1 cellular context compared by ENCODE assay signal in the genomic region with DNA sequence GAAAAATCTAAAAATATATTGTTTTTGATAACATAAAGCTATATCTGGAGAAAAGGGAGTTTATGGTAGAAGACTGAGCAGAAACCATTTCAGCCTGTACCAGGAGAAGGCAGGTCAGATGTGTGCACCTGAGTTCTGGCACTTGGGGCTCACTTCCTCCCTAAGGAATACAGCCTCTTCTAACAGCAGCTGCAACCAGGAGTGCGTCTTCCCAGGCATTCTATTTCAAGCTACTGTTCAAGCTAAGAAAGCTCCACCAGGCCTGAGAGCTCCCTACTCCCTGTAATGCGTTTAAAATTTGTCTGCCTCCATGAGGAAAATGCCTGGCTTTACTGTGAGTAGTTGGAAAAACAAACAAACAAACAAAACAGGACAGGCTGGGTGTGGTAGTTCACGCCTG.
TF ChIP-seq lines count a peak whose summit lies in the region.

No MANE protein-coding gene starts in this region.

TF ChIP-seq in WTC11, 78 proteins besides CTCF, POLR2A, EP300 and RAD21 (continued from another document):
- TF ChIP-seq, protein P1, sequence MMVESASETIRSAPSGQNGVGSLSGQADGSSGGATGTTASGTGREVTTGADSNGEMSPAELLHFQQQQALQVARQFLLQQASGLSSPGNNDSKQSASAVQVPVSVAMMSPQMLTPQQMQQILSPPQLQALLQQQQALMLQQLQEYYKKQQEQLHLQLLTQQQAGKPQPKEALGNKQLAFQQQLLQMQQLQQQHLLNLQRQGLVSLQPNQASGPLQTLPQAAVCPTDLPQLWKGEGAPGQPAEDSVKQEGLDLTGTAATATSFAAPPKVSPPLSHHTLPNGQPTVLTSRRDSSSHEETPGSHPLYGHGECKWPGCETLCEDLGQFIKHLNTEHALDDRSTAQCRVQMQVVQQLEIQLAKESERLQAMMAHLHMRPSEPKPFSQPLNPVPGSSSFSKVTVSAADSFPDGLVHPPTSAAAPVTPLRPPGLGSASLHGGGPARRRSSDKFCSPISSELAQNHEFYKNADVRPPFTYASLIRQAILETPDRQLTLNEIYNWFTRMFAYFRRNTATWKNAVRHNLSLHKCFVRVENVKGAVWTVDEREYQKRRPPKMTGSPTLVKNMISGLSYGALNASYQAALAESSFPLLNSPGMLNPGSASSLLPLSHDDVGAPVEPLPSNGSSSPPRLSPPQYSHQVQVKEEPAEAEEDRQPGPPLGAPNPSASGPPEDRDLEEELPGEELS (CRISPR knock-in tag; IDR thresholded peaks at IDR 0.05), result no peak
- TF ChIP-seq OVOL2 (CRISPR knock-in tag; IDR thresholded peaks at IDR 0.05; ENCODE audit: borderline replicate concordance) (no peak), FOXK1 (CRISPR knock-in tag; IDR thresholded peaks at IDR 0.05) (no peak), ZNF317 (CRISPR knock-in tag; IDR thresholded peaks at IDR 0.05; ENCODE audit: borderline replicate concordance, low read depth) (no peak), TCF7 (CRISPR knock-in tag; IDR thresholded peaks at IDR 0.05; ENCODE audit: low read depth) (no peak), NFE2L1 (CRISPR knock-in tag; IDR thresholded peaks at IDR 0.05) (no peak), ATF1 (CRISPR knock-in tag; IDR thresholded peaks at IDR 0.05) (no peak), ETV6 (CRISPR knock-in tag; IDR thresholded peaks at IDR 0.05) (no peak), SMAD4 (CRISPR knock-in tag; IDR thresholded peaks at IDR 0.05) (no peak), MXD4 (CRISPR knock-in tag; IDR thresholded peaks at IDR 0.05; ENCODE audit: borderline replicate concordance) (no peak)
- TF ChIP-seq, protein P2, sequence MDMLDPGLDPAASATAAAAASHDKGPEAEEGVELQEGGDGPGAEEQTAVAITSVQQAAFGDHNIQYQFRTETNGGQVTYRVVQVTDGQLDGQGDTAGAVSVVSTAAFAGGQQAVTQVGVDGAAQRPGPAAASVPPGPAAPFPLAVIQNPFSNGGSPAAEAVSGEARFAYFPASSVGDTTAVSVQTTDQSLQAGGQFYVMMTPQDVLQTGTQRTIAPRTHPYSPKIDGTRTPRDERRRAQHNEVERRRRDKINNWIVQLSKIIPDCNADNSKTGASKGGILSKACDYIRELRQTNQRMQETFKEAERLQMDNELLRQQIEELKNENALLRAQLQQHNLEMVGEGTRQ (CRISPR knock-in tag; IDR thresholded peaks at IDR 0.05), result no peak
- TF ChIP-seq, protein P3, sequence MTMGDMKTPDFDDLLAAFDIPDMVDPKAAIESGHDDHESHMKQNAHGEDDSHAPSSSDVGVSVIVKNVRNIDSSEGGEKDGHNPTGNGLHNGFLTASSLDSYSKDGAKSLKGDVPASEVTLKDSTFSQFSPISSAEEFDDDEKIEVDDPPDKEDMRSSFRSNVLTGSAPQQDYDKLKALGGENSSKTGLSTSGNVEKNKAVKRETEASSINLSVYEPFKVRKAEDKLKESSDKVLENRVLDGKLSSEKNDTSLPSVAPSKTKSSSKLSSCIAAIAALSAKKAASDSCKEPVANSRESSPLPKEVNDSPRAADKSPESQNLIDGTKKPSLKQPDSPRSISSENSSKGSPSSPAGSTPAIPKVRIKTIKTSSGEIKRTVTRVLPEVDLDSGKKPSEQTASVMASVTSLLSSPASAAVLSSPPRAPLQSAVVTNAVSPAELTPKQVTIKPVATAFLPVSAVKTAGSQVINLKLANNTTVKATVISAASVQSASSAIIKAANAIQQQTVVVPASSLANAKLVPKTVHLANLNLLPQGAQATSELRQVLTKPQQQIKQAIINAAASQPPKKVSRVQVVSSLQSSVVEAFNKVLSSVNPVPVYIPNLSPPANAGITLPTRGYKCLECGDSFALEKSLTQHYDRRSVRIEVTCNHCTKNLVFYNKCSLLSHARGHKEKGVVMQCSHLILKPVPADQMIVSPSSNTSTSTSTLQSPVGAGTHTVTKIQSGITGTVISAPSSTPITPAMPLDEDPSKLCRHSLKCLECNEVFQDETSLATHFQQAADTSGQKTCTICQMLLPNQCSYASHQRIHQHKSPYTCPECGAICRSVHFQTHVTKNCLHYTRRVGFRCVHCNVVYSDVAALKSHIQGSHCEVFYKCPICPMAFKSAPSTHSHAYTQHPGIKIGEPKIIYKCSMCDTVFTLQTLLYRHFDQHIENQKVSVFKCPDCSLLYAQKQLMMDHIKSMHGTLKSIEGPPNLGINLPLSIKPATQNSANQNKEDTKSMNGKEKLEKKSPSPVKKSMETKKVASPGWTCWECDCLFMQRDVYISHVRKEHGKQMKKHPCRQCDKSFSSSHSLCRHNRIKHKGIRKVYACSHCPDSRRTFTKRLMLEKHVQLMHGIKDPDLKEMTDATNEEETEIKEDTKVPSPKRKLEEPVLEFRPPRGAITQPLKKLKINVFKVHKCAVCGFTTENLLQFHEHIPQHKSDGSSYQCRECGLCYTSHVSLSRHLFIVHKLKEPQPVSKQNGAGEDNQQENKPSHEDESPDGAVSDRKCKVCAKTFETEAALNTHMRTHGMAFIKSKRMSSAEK (CRISPR knock-in tag; IDR thresholded peaks at IDR 0.05; ENCODE audit: borderline replicate concordance), result no peak
- TF ChIP-seq, protein P4, sequence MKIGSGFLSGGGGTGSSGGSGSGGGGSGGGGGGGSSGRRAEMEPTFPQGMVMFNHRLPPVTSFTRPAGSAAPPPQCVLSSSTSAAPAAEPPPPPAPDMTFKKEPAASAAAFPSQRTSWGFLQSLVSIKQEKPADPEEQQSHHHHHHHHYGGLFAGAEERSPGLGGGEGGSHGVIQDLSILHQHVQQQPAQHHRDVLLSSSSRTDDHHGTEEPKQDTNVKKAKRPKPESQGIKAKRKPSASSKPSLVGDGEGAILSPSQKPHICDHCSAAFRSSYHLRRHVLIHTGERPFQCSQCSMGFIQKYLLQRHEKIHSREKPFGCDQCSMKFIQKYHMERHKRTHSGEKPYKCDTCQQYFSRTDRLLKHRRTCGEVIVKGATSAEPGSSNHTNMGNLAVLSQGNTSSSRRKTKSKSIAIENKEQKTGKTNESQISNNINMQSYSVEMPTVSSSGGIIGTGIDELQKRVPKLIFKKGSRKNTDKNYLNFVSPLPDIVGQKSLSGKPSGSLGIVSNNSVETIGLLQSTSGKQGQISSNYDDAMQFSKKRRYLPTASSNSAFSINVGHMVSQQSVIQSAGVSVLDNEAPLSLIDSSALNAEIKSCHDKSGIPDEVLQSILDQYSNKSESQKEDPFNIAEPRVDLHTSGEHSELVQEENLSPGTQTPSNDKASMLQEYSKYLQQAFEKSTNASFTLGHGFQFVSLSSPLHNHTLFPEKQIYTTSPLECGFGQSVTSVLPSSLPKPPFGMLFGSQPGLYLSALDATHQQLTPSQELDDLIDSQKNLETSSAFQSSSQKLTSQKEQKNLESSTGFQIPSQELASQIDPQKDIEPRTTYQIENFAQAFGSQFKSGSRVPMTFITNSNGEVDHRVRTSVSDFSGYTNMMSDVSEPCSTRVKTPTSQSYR (CRISPR knock-in tag; IDR thresholded peaks at IDR 0.05), result no peak
- TF ChIP-seq, protein P5, sequence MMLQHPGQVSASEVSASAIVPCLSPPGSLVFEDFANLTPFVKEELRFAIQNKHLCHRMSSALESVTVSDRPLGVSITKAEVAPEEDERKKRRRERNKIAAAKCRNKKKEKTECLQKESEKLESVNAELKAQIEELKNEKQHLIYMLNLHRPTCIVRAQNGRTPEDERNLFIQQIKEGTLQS (CRISPR knock-in tag; conservative IDR thresholded peaks at IDR 0.05), result no peak
